ENCODE assay signal across 7 cellular contexts in genomic region chr6:7154341-7155139, GRCh38. TPM values are rescaled to one million over a fixed set of nuclear protein-coding genes. Genes with fewer than 3 reads are reported as not detected.
DNase-seq lines count a peak whose midpoint lies in the region; ATAC-seq and TF ChIP-seq lines count a peak whose summit lies in the region.

No MANE protein-coding gene starts in this region.

- no peaks in the 10 kb centered on the region for H3K27me3 ChIP-seq in heart right ventricle

- intact Hi-C loops in heart right ventricle (cut with DNase I), result no loop called here

- H3K4me1 Mint-ChIP-seq in natural killer cell treated with Interleukin-12 subunit alpha and Interleukin-12 subunit beta and Interleukin-15 and Interleukin-18, amount 100 ng/mL, for 72 hours (ENCODE audit: low read depth in 2 of 2), result peaks cover 80 to 85% of the 10 kb centered on the region in 2 donors

- H3K4me3 Mint-ChIP-seq in natural killer cell treated with Interleukin-12 subunit alpha and Interleukin-12 subunit beta and Interleukin-15 and Interleukin-18, amount 100 ng/mL, for 72 hours, result peak overlapping the region; percentile 73

- no peaks in the 10 kb centered on the region for H3K27me3 Mint-ChIP-seq in natural killer cell treated with Interleukin-12 subunit alpha and Interleukin-12 subunit beta and Interleukin-15 and Interleukin-18, amount 100 ng/mL, for 72 hours

- H3K36me3 ChIP-seq in heart right ventricle, result no peaks in the 10 kb centered on the region

- TF ChIP-seq CTCF in heart right ventricle (IDR thresholded peaks at IDR 0.05) (no peak), omental fat pad (IDR thresholded peaks at IDR 0.05) (no peak)

- ATAC-seq in GM19023 (IDR thresholded peaks at IDR 0.05; ENCODE audit: unreplicated experiment), result peak; percentile 72
- ATAC-seq in HG02852 (IDR thresholded peaks at IDR 0.05; ENCODE audit: unreplicated experiment), result peak; percentile 72
- peak; percentile 84 to 85 for ATAC-seq in natural killer cell treated with Interleukin-12 subunit alpha and Interleukin-12 subunit beta and Interleukin-15 and Interleukin-18, amount 100 ng/mL, for 72 hours
- ATAC-seq in heart right ventricle, result no peak
- ATAC-seq in omental fat pad (ENCODE audit: low FRiP score), result no peak

- WGBS in heart right ventricle, 2 donors, result 77 to 78% methylated on average over 13 of the region's 13 CpGs

- no peaks in the 10 kb centered on the region for H3K9me3 Mint-ChIP-seq in natural killer cell treated with Interleukin-12 subunit alpha and Interleukin-12 subunit beta and Interleukin-15 and Interleukin-18, amount 100 ng/mL, for 72 hours

- H3K4me1 ChIP-seq in heart right ventricle, result peaks cover 5 to 94% (median 72%) of the 10 kb centered on the region in 9 donors

- H3K27ac Mint-ChIP-seq in natural killer cell treated with Interleukin-12 subunit alpha and Interleukin-12 subunit beta and Interleukin-15 and Interleukin-18, amount 100 ng/mL, for 72 hours, result peak overlapping the region; percentile 90 to 96

- H3K36me3 Mint-ChIP-seq in natural killer cell treated with Interleukin-12 subunit alpha and Interleukin-12 subunit beta and Interleukin-15 and Interleukin-18, amount 100 ng/mL, for 72 hours, result no peaks in the 10 kb centered on the region

- DNase-seq in NOMO-1 treated with dmso at 0.1 percent for 144 hours (lab: John Stamatoyannopoulos, UW; ENCODE audit: unreplicated experiment), result peak; percentile 90
- peak; percentile 73 for DNase-seq in natural killer cell treated with Interleukin-12 subunit alpha and Interleukin-12 subunit beta and Interleukin-15 and Interleukin-18, amount 100 ng/mL, for 72 hours (ENCODE audit: low spot score)
- no peak for DNase-seq in heart right ventricle
- DNase-seq in omental fat pad (ENCODE audit: low spot score), result no peak
- DNase-seq in C1 segment of cervical spinal cord (lab: John Stamatoyannopoulos, UW), result no peak

- no peaks in the 10 kb centered on the region for H3K9me3 ChIP-seq in heart right ventricle

- H3K27ac ChIP-seq in heart right ventricle, result peak overlapping the region in 2 of 10 donors; percentile 8 to 77

- no peak overlapping the region for H3K4me3 ChIP-seq in heart right ventricle

RNA-seq across cellular contexts. Expression of gene RREB1, which starts 46.8 kb away (rescaled TPM):
- total RNA-seq in natural killer cell treated with Interleukin-12 subunit alpha and Interleukin-12 subunit beta and Interleukin-15 and Interleukin-18, amount 100 ng/mL, for 72 hours, result 10 to 100 TPM; 20.6 to 27.5 TPM
- total RNA-seq in heart right ventricle (10 to 100 TPM; 32.2 to 47.1 (median 36.8) TPM), omental fat pad (10 to 100 TPM; 24.9 to 48.1 (median 40.6) TPM)
- 10 to 100 TPM in 1 of 2 donors, 1 to 10 TPM in 1; 3.0 to 11.4 TPM for polyA plus RNA-seq in heart right ventricle

Comparison
In these comparisons a context has a peak if more than half of its experiments do, and no peak if none do; other contexts are left out.
1. ATAC-seq: peak in GM19023 (single experiment), HG02852 (single experiment) and natural killer cell treated with Interleukin-12 subunit alpha and Interleukin-12 subunit beta and Interleukin-15 and Interleukin-18, amount 100 ng/mL, for 72 hours (2 of 2); none in heart right ventricle (0 of 8) and omental fat pad (single experiment).
2. DNase-seq: peak in NOMO-1 treated with dmso at 0.1 percent for 144 hours (single experiment) and natural killer cell treated with Interleukin-12 subunit alpha and Interleukin-12 subunit beta and Interleukin-15 and Interleukin-18, amount 100 ng/mL, for 72 hours (single experiment); none in heart right ventricle (0 of 2), omental fat pad (single experiment) and C1 segment of cervical spinal cord (0 of 14).